8 cellular contexts compared by ENCODE assay signal in genomic region chr20:13819885-13820645, GRCh38. TPM values are rescaled to one million over a fixed set of nuclear protein-coding genes. Genes with fewer than 3 reads are reported as not detected.
DNase-seq lines count a peak whose midpoint lies in the region; ATAC-seq, FAIRE-seq and TF ChIP-seq lines count a peak whose summit lies in the region.

No MANE protein-coding gene starts in this region.

- peaks cover 7% of the 10 kb centered on the region; the same call in 1 of the 2 replicates for H3F3A ChIP-seq in PC-9 (ENCODE audit: insufficient read depth, low read depth)

- H3K36me3 Mint-ChIP-seq in H9 (ENCODE audit: insufficient read depth in 1 of 3, low read depth in 3 of 3), result peaks cover 0 to 32% (median 24%) of the 10 kb centered on the region in 3 experiments; a peak in 6 of 7 replicates

- H3K4me3 Mint-ChIP-seq in H9, result no peak overlapping the region

- no peak overlapping the region for H3K23ac ChIP-seq in H9 (ENCODE audit: insufficient read length, low read depth, low read length)

- H2BK5ac ChIP-seq in H9 (ENCODE audit: insufficient read length, low read length), result no peak overlapping the region

- peak overlapping the region; percentile 29 for H3K27ac ChIP-seq in 22Rv1
- H3K27ac ChIP-seq in H9 (ENCODE audit: insufficient read length, low read depth, low read length), result no peak overlapping the region
- no peak overlapping the region for H3K27ac ChIP-seq in PC-9

- peaks cover 6 to 7% of the 10 kb centered on the region in 2 experiments for H3K4me1 Mint-ChIP-seq in H9

- H2AFZ ChIP-seq in H9 (ENCODE audit: low read length), result no peak overlapping the region
- no peak overlapping the region for H2AFZ ChIP-seq in PC-9

- H2BK20ac ChIP-seq in H9 (ENCODE audit: low read depth, low read length, poor library complexity, severe bottlenecking), result no peak overlapping the region

- WGBS in H9 (ENCODE audit: extremely low coverage, insufficient read length, low lambda C conversion rate), result no CpG with 5 or more reads among the region's 5 CpGs

- H2AK5ac ChIP-seq in H9 (ENCODE audit: insufficient read length, low read length), result no peak overlapping the region

- H3K9me3 Mint-ChIP-seq in H9, result no peaks in the 10 kb centered on the region

- no peak overlapping the region for H3K27ac Mint-ChIP-seq in H9

- H3K4ac ChIP-seq in H9 (ENCODE audit: low read depth, low read length), result no peak overlapping the region

- FAIRE-seq in bronchial epithelial cell (lab: Jason Lieb, UNC) (no peak), urothelium cell line (lab: Jason Lieb, UNC) (no peak)

- H3K18ac ChIP-seq in H9 (ENCODE audit: insufficient read length, low read depth, low read length), result no peak overlapping the region

- H4K5ac ChIP-seq in H9 (ENCODE audit: insufficient read length, low read depth, low read length), result no peak overlapping the region

- H3K79me2 ChIP-seq in H9 (ENCODE audit: insufficient read depth, low read length) (no peaks in the 10 kb centered on the region), PC-9 (ENCODE audit: low read depth) (no peaks in the 10 kb centered on the region)

- no peak overlapping the region for H2BK12ac ChIP-seq in H9 (ENCODE audit: insufficient read length, low read depth, low read length)

- intact Hi-C loops in PC-9 (cut with micrococcal nuclease; ENCODE audit: unreplicated experiment), result loop anchor here (1.0 to 10.0 kb wide), 2 partner anchors 125 to 235 kb away; no protein-coding TSS in a partner anchor

- TF ChIP-seq CTCF in 22Rv1 (IDR thresholded peaks at IDR 0.05) (peak; percentile 77), H9 (conservative IDR thresholded peaks at IDR 0.05) (peak; percentile 75), PC-9 (conservative IDR thresholded peaks at IDR 0.05) (peak; percentile 84), bronchial epithelial cell (IDR thresholded peaks at IDR 0.05; ENCODE audit: insufficient read depth, low read length, severe bottlenecking) (peak; percentile 38)

- H2BK120ac ChIP-seq in H9 (ENCODE audit: low read depth, low read length, poor library complexity, severe bottlenecking), result no peak overlapping the region

- H3K56ac ChIP-seq in H9 (ENCODE audit: insufficient read length, low read depth, low read length), result no peak overlapping the region

- H3K4me2 ChIP-seq in H9 (ENCODE audit: insufficient read depth, insufficient read length, low read length) (no peak overlapping the region), PC-9 (no peak overlapping the region)

- H3K36me3 ChIP-seq in PC-9 (ENCODE audit: low read depth) (peaks cover 9% of the 10 kb centered on the region), bronchial epithelial cell (ENCODE audit: control insufficient read depth, insufficient read depth, low read length) (peaks cover 2% of the 10 kb centered on the region)

- no peaks in the 10 kb centered on the region for H3K27me3 Mint-ChIP-seq in H9 (ENCODE audit: low read depth)

- no peak overlapping the region for H3T11ph ChIP-seq in H9 (ENCODE audit: low read length)

- peak; percentile 91 for ATAC-seq in left lobe of liver

- H3K23me2 ChIP-seq in H9 (ENCODE audit: insufficient read length, low read depth, low read length, poor library complexity, severe bottlenecking), result no peaks in the 10 kb centered on the region

- H3K9ac ChIP-seq in H9 (ENCODE audit: extremely low read depth, insufficient read length, low read length), result no peak overlapping the region

- H3K14ac ChIP-seq in H9 (ENCODE audit: insufficient read depth, low read length), result no peak overlapping the region

- DNase-seq in GM04504 (ENCODE audit: low read depth) (peak; percentile 30), H9 (peak; percentile 38), Kasumi-1 (lab: John Stamatoyannopoulos, UW) (peak; percentile 47 to 73), PC-9 (peak; percentile 16 to 74), bronchial epithelial cell (ENCODE audit: low read depth) (peak; percentile 88), left lobe of liver (ENCODE audit: low spot score) (peak; percentile 51), urothelium cell line (ENCODE audit: low spot score) (peak; percentile 54)

- POLR2A ChIA-PET in PC-9 (lab: Charles Lee; ENCODE audit: unreplicated experiment), result no interaction called here

- H3K4me1 ChIP-seq in H9 (ENCODE audit: insufficient read depth, low read length), result no peaks in the 10 kb centered on the region
- H3K4me1 ChIP-seq in PC-9 (replicated peaks; ENCODE audit: insufficient read depth), result 0 out of 2 replicates have a peak, but pooled peaks cover 7% of the 10 kb centered on the region

- H4K20me1 ChIP-seq in H9 (ENCODE audit: control insufficient read depth, insufficient read depth, insufficient read length) (no peaks in the 10 kb centered on the region), PC-9 (ENCODE audit: insufficient read depth) (no peaks in the 10 kb centered on the region)

- H3K9me2 ChIP-seq in PC-9 (ENCODE audit: insufficient read depth), result no peaks in the 10 kb centered on the region

- no peak overlapping the region for H4K8ac ChIP-seq in H9 (replicated peaks; ENCODE audit: insufficient read length, low read depth, low read length)

- H4K91ac ChIP-seq in H9 (ENCODE audit: insufficient read length, low read depth, low read length), result no peak overlapping the region

- no TSS peak for BruUV-seq in PC-9 (replicated peaks; lab: Mats Ljungman, UMichigan)

- CTCF ChIA-PET in PC-9 (lab: Charles Lee), result interaction anchor here (0.7 kb wide), 1 partner anchor 227 kb away, joined by 3 read pairs; no protein-coding TSS in a partner anchor

- no peak overlapping the region for H3K4me3 ChIP-seq in PC-9
- no peak overlapping the region for H3K4me3 ChIP-seq in bronchial epithelial cell (ENCODE audit: low read depth, low read length)

- H3K27me3 ChIP-seq in H9 (ENCODE audit: insufficient read depth, low read length) (no peaks in the 10 kb centered on the region), PC-9 (ENCODE audit: insufficient read depth, low read depth) (no peaks in the 10 kb centered on the region), bronchial epithelial cell (ENCODE audit: control insufficient read depth, insufficient read depth, low read length) (no peaks in the 10 kb centered on the region)

- H3K79me1 ChIP-seq in H9 (ENCODE audit: insufficient read depth, low read depth, low read length, poor library complexity, severe bottlenecking), result no peaks in the 10 kb centered on the region

- H2BK15ac ChIP-seq in H9 (ENCODE audit: low read depth, low read length), result no peak overlapping the region

- H3K9me3 ChIP-seq in H9 (ENCODE audit: control insufficient read depth, low read depth, low read length) (no peaks in the 10 kb centered on the region), PC-9 (ENCODE audit: insufficient read depth, low read depth) (no peaks in the 10 kb centered on the region)

RNA-seq across cellular contexts. Expression of gene NDUFAF5, which starts 35.2 kb away (rescaled TPM):
- total RNA-seq in H9 (2021) (35.9 and 40.2 TPM in 2 replicates), PC-9 (2021) (22.3 and 24.0 TPM in 2 replicates), bronchial epithelial cell (15.0 and 22.0 TPM in 2 replicates), left lobe of liver (12.4 TPM)

RNA-seq across cellular contexts. Expression of gene ESF1, which starts 35.3 kb away (rescaled TPM):
- 35.4 and 36.9 TPM in 2 replicates for total RNA-seq in H9 (2021)
- total RNA-seq in PC-9 (2021), result 12.4 and 14.8 TPM in 2 replicates
- 15.2 and 16.6 TPM in 2 replicates for total RNA-seq in bronchial epithelial cell
- 4.2 TPM for total RNA-seq in left lobe of liver

Comparison
In these comparisons a context has a peak if more than half of its experiments do, and no peak if none do; other contexts are left out.
1. DNase-seq: peak in every context shown above with its lines; median percentile 88 in bronchial epithelial cell; 60 in Kasumi-1; 54 in urothelium cell line; 51 in left lobe of liver; 45 in PC-9; 38 in H9; 30 in GM04504.